ENCODE assay signal across 31 cellular contexts in genomic region chr2:219490186-219490585, GRCh38. TPM values are rescaled to one million over a fixed set of nuclear protein-coding genes. Genes with fewer than 3 reads are reported as not detected.
DNase-seq lines count a peak whose midpoint lies in the region; TF ChIP-seq lines count a peak whose summit lies in the region.
"Had no signal": no experiment of that assay in that cellular context is flagged by ENCODE, and none has a peak within 500 bp of the region (broad histone marks: within the 10 kb centered on the region; RNA-seq: fewer than 3 reads in every experiment).

No MANE protein-coding gene starts in this region.

- H3K23me2 ChIP-seq in H9 (ENCODE audit: insufficient read length, low read depth, low read length, poor library complexity, severe bottlenecking), result no peaks in the 10 kb centered on the region

- peaks cover 20% of the 10 kb centered on the region for H3K36me3 ChIP-seq in NT2/D1 (ENCODE audit: insufficient read depth, insufficient read length, low read length)
- peaks cover 21 to 81% (median 45%) of the 10 kb centered on the region in 4 donors for H3K36me3 ChIP-seq in sigmoid colon
- H3K36me3 ChIP-seq in vagina, result no peaks in the 10 kb centered on the region
- no peaks in the 10 kb centered on the region for H3K36me3 ChIP-seq in OCI-LY7 (ENCODE audit: insufficient read depth, low read length)
- H3K36me3 ChIP-seq: left lung had no signal

- H2BK12ac ChIP-seq in H9 (ENCODE audit: insufficient read length, low read depth, low read length), result no peak overlapping the region

- H3K4me3 Mint-ChIP-seq in H9, result no peak overlapping the region
- H3K4me3 Mint-ChIP-seq: activated CD8-positive, alpha-beta memory T cell treated with anti-CD3 and anti-CD28 coated beads, Interleukin-2, amount 10 ng/mL, durations not matched to agents 7 days and 5 days; activated naive CD4-positive, alpha-beta T cell treated with anti-CD3 and anti-CD28 coated beads, Interleukin-2, amount 50 U/mL, for 24 hours; CD4-positive, alpha-beta memory T cell; mesothelial cell of epicardium; nephron; T-helper 2 cell treated with Interferon-gamma antibody and Interleukin-4, amounts not matched to agents 5 μg/mL and 100 μg/mL, for 36 hours had no signal

- no peak overlapping the region for H3K4me3 ChIP-seq in NT2/D1 (ENCODE audit: insufficient read length, low read depth)
- no peak overlapping the region for H3K4me3 ChIP-seq in fibroblast of mammary gland (ENCODE audit: control insufficient read depth, low read depth, low read length)
- H3K4me3 ChIP-seq in sigmoid colon, result no peak overlapping the region
- H3K4me3 ChIP-seq in vagina, result no peak overlapping the region
- no peak overlapping the region for H3K4me3 ChIP-seq in OCI-LY7 (ENCODE audit: low read depth, low read length, poor library complexity, severe bottlenecking)
- H3K4me3 ChIP-seq: hepatocyte, left lung, stomach had no signal

- peaks cover 34 to 48% of the 10 kb centered on the region in 2 experiments for H3K4me1 Mint-ChIP-seq in H9
- H3K4me1 Mint-ChIP-seq: activated CD8-positive, alpha-beta memory T cell treated with anti-CD3 and anti-CD28 coated beads, Interleukin-2, amount 10 ng/mL, durations not matched to agents 7 days and 5 days; activated naive CD4-positive, alpha-beta T cell treated with anti-CD3 and anti-CD28 coated beads, Interleukin-2, amount 50 U/mL, for 24 hours had no signal

- H3K9me3 Mint-ChIP-seq in H9, result no peaks in the 10 kb centered on the region; a peak in 1 of 5 replicates
- H3K9me3 Mint-ChIP-seq: activated naive CD4-positive, alpha-beta T cell treated with anti-CD3 and anti-CD28 coated beads, Interleukin-2, amount 50 U/mL, for 24 hours; mesothelial cell of epicardium; nephron; T-helper 2 cell treated with Interferon-gamma antibody and Interleukin-4, amounts not matched to agents 5 μg/mL and 100 μg/mL, for 36 hours had no signal

- no peaks in the 10 kb centered on the region for H3K79me2 ChIP-seq in H9 (ENCODE audit: insufficient read depth, low read length)
- no peaks in the 10 kb centered on the region for H3K79me2 ChIP-seq in OCI-LY7 (ENCODE audit: insufficient read depth, low read depth, low read length)
- H3K79me2 ChIP-seq: hepatocyte, parathyroid adenoma had no signal

- H4K91ac ChIP-seq in H9 (ENCODE audit: insufficient read length, low read depth, low read length), result no peak overlapping the region

- POLR2A ChIA-PET in OCI-LY7 (lab: Charles Lee), result no interaction called here

- H3K27me3 ChIP-seq in H9 (ENCODE audit: insufficient read depth, low read length) (peaks cover 9% of the 10 kb centered on the region; the same call in 1 of the 2 replicates), NT2/D1 (ENCODE audit: insufficient read depth, insufficient read length) (peaks cover 56% of the 10 kb centered on the region), sigmoid colon (peaks cover 0 to 3% (median 0%) of the 10 kb centered on the region in 3 donors), vagina (no peaks in the 10 kb centered on the region)

- WGBS in H9 (ENCODE audit: extremely low coverage, insufficient read length, low lambda C conversion rate), result no CpG with 5 or more reads among the region's 23 CpGs
- 88% methylated on average over 23 of the region's 23 CpGs for WGBS in sigmoid colon, 2 donors

- H3K36me3 Mint-ChIP-seq in H9 (ENCODE audit: insufficient read depth in 1 of 3, low read depth in 3 of 3), result no peaks in the 10 kb centered on the region
- H3K36me3 Mint-ChIP-seq: activated CD8-positive, alpha-beta memory T cell treated with anti-CD3 and anti-CD28 coated beads, Interleukin-2, amount 10 ng/mL, durations not matched to agents 7 days and 5 days; activated naive CD4-positive, alpha-beta T cell treated with anti-CD3 and anti-CD28 coated beads, Interleukin-2, amount 50 U/mL, for 24 hours; CD4-positive, alpha-beta memory T cell; mesothelial cell of epicardium had no signal

- no peak overlapping the region for H2BK120ac ChIP-seq in H9 (ENCODE audit: low read depth, low read length, poor library complexity, severe bottlenecking)

- H2AFZ ChIP-seq in H9 (ENCODE audit: low read length), result no peak overlapping the region
- H2AFZ ChIP-seq in OCI-LY7 (ENCODE audit: low read length), result no peak overlapping the region
- H2AFZ ChIP-seq: hepatocyte, parathyroid adenoma had no signal

- no peak overlapping the region for H3K18ac ChIP-seq in H9 (ENCODE audit: insufficient read length, low read depth, low read length)

- no peak for TF ChIP-seq EP300 in sigmoid colon (IDR thresholded peaks at IDR 0.05)

- no peak overlapping the region for H3T11ph ChIP-seq in H9 (ENCODE audit: low read length)

- H3K9me3 ChIP-seq in H9 (ENCODE audit: control insufficient read depth, low read depth, low read length), result no peaks in the 10 kb centered on the region
- H3K9me3 ChIP-seq in NT2/D1 (ENCODE audit: insufficient read depth, low read length), result no peaks in the 10 kb centered on the region
- H3K9me3 ChIP-seq in sigmoid colon, result no peaks in the 10 kb centered on the region
- no peaks in the 10 kb centered on the region for H3K9me3 ChIP-seq in vagina
- no peaks in the 10 kb centered on the region for H3K9me3 ChIP-seq in OCI-LY7 (ENCODE audit: low read length)
- H3K9me3 ChIP-seq: left lung, stomach had no signal

- H3K56ac ChIP-seq in H9 (ENCODE audit: insufficient read length, low read depth, low read length), result no peak overlapping the region

- H3K27ac ChIP-seq in H9 (ENCODE audit: insufficient read length, low read depth, low read length) (no peak overlapping the region), sigmoid colon (peak overlapping the region in 3 of 4 donors; percentile 61 to 99 (median 99)), vagina (no peak overlapping the region), OCI-LY7 (ENCODE audit: low read depth, low read length, poor library complexity, severe bottlenecking) (no peak overlapping the region)
- H3K27ac ChIP-seq: foreskin keratinocyte, hepatocyte, left lung, parathyroid adenoma, VCaP had no signal

- TF ChIP-seq POLR2A in sigmoid colon (IDR thresholded peaks at IDR 0.05) (no peak), vagina (IDR thresholded peaks at IDR 0.05) (no peak)

- no peak overlapping the region for H3K27ac Mint-ChIP-seq in H9
- H3K27ac Mint-ChIP-seq: activated CD8-positive, alpha-beta memory T cell treated with anti-CD3 and anti-CD28 coated beads, Interleukin-2, amount 10 ng/mL, durations not matched to agents 7 days and 5 days; activated naive CD4-positive, alpha-beta T cell treated with anti-CD3 and anti-CD28 coated beads, Interleukin-2, amount 50 U/mL, for 24 hours; mesothelial cell of epicardium; nephron; T-helper 2 cell treated with Interferon-gamma antibody and Interleukin-4, amounts not matched to agents 5 μg/mL and 100 μg/mL, for 36 hours had no signal

- H3K9ac ChIP-seq in H9 (ENCODE audit: extremely low read depth, insufficient read length, low read length) (no peak overlapping the region), NT2/D1 (ENCODE audit: insufficient read length, low read depth) (peak overlapping the region; percentile 24)
- H3K9ac ChIP-seq: parathyroid adenoma had no signal

- no peaks in the 10 kb centered on the region for H3K79me1 ChIP-seq in H9 (ENCODE audit: insufficient read depth, low read depth, low read length, poor library complexity, severe bottlenecking)

- H2AK5ac ChIP-seq in H9 (ENCODE audit: insufficient read length, low read length), result no peak overlapping the region

- no peak overlapping the region for H2BK5ac ChIP-seq in H9 (ENCODE audit: insufficient read length, low read length)

- intact Hi-C loops in sigmoid colon (cut with DNase I) (no loop called here), vagina (cut with DNase I) (no loop called here), OCI-LY7 (cut with micrococcal nuclease; ENCODE audit: unreplicated experiment) (no loop called here)

- H3K4me1 ChIP-seq in H9 (ENCODE audit: insufficient read depth, low read length) (peaks cover 2% of the 10 kb centered on the region), NT2/D1 (ENCODE audit: insufficient read depth, insufficient read length) (peaks cover 13% of the 10 kb centered on the region), sigmoid colon (peaks cover 0 to 7% (median 6%) of the 10 kb centered on the region in 4 donors), vagina (no peaks in the 10 kb centered on the region), OCI-LY7 (ENCODE audit: insufficient read depth, low read length, poor library complexity, severe bottlenecking) (no peaks in the 10 kb centered on the region)
- H3K4me1 ChIP-seq: foreskin keratinocyte, left lung had no signal

- no peaks in the 10 kb centered on the region for H3K9me2 ChIP-seq in OCI-LY7 (ENCODE audit: insufficient read depth, low read length)

- H2BK15ac ChIP-seq in H9 (ENCODE audit: low read depth, low read length), result no peak overlapping the region

- no peak overlapping the region for H4K8ac ChIP-seq in H9 (replicated peaks; ENCODE audit: insufficient read length, low read depth, low read length)

- no TSS peak for BruUV-seq in OCI-LY7 (replicated peaks; lab: Mats Ljungman, UMichigan)

- peak; percentile 61 for TF ChIP-seq CTCF in H9 (conservative IDR thresholded peaks at IDR 0.05)
- peak; percentile 13 for TF ChIP-seq CTCF in fibroblast of mammary gland (conservative IDR thresholded peaks at IDR 0.05; ENCODE audit: control insufficient read depth, insufficient read depth, low read depth, low read length)
- peak in 1 of 4 experiments; percentile 26 for TF ChIP-seq CTCF in sigmoid colon (IDR thresholded peaks at IDR 0.05)
- no peak for TF ChIP-seq CTCF in vagina (IDR thresholded peaks at IDR 0.05)
- no peak for TF ChIP-seq CTCF in OCI-LY7 (conservative IDR thresholded peaks at IDR 0.05; ENCODE audit: low read length)

- DNase-seq in H9, result no peak
- DNase-seq in NT2/D1 (ENCODE audit: low read depth, low spot score), result no peak
- no peak for DNase-seq in fibroblast of mammary gland (ENCODE audit: low read depth)
- DNase-seq in sigmoid colon, result no peak
- no peak for DNase-seq in NCI-H146 (lab: John Stamatoyannopoulos, UW)
- DNase-seq in vagina (ENCODE audit: extremely low spot score in 2 of 2), result no peak
- no peak for DNase-seq in OCI-LY7 (ENCODE audit: low spot score)
- no peak for DNase-seq in NCI-H226
- DNase-seq: activated CD4-positive, alpha-beta T cell treated with anti-CD3 and anti-CD28 coated beads, Interleukin-2, amount 50 U/mL, for 1 hour; activated CD8-positive, alpha-beta memory T cell treated with anti-CD3 and anti-CD28 coated beads, Interleukin-2, amount 10 ng/mL, durations not matched to agents 7 days and 5 days; central memory CD4-positive, alpha-beta T cell; DMS153; foreskin keratinocyte; Kasumi-1; MV-4-11; NCI-H2171 treated with DMSO at 0.1 percent for 48 hours; NCI-H524 treated with DMSO at 0.1 percent for 48 hours; stimulated activated CD4-positive, alpha-beta T cell treated with anti-CD3 and anti-CD28 coated beads, Interleukin-15, amount 100 ng/mL, for 24 hours; stomach; trophoblast cell had no signal

- CTCF ChIA-PET in OCI-LY7 (lab: Charles Lee; ENCODE audit: unreplicated experiment), result no interaction called here

- no peak overlapping the region for H3K14ac ChIP-seq in H9 (ENCODE audit: insufficient read depth, low read length)

- no peak overlapping the region for H3K4ac ChIP-seq in H9 (ENCODE audit: low read depth, low read length)

- H3K4me2 ChIP-seq in H9 (ENCODE audit: insufficient read depth, insufficient read length, low read length) (no peak overlapping the region), OCI-LY7 (ENCODE audit: low read length) (no peak overlapping the region)
- H3K4me2 ChIP-seq: hepatocyte had no signal

- H4K20me1 ChIP-seq in H9 (ENCODE audit: control insufficient read depth, insufficient read depth, insufficient read length) (no peaks in the 10 kb centered on the region), OCI-LY7 (ENCODE audit: insufficient read depth, low read length) (no peaks in the 10 kb centered on the region)

- peaks cover 53% of the 10 kb centered on the region for H3K27me3 Mint-ChIP-seq in H9 (ENCODE audit: low read depth)

- no peak overlapping the region for H2BK20ac ChIP-seq in H9 (ENCODE audit: low read depth, low read length, poor library complexity, severe bottlenecking)

- H4K5ac ChIP-seq in H9 (ENCODE audit: insufficient read length, low read depth, low read length), result no peak overlapping the region

- no peak overlapping the region for H3K23ac ChIP-seq in H9 (ENCODE audit: insufficient read length, low read depth, low read length)

RNA-seq across cellular contexts. Expression of gene GMPPA, which starts 8.5 kb away (rescaled TPM):
- total RNA-seq in H9 (2021) (32.0 and 34.5 TPM in 2 replicates), sigmoid colon (10 to 100 TPM; 13.9 to 24.7 (median 21.3) TPM), vagina (35.4 TPM), OCI-LY7 (2022) (42.9 and 46.4 TPM in 2 replicates)
- 10 to 100 TPM; 42.6 to 52.8 (median 44.2) TPM for polyA plus RNA-seq in sigmoid colon
- 22.3 and 28.4 TPM in 2 replicates for total RNA-seq in OCI-LY7 (2014; rRNA removed; shearing (Covaris generic))

RNA-seq across cellular contexts. Expression of gene ASIC4, which starts 24.1 kb away (rescaled TPM):
- total RNA-seq in H9 (2021) (0.37 and 0.42 TPM in 2 replicates), sigmoid colon (under 1 TPM in 1 of 4 donors, not detected in 3; under 0.01 TPM), vagina (not detected), OCI-LY7 (2022) (0.74 and 0.96 TPM in 2 replicates)
- under 1 TPM in 1 of 3 donors, not detected in 2; 0.07 TPM for polyA plus RNA-seq in sigmoid colon
- total RNA-seq in OCI-LY7 (2014; rRNA removed; shearing (Covaris generic)), result 0.39 and 0.73 TPM in 2 replicates
- total RNA-seq: dermis microvascular lymphatic vessel endothelial cell, endothelial cell of umbilical vein, foreskin keratinocyte, hepatocyte, left lung had no signal
- polyA plus RNA-seq: CD4-positive, alpha-beta memory T cell; endothelial cell of umbilical vein; foreskin keratinocyte; hepatocyte; stomach had no signal

RNA-seq across cellular contexts. Expression of gene CHPF, which starts 53.4 kb away (rescaled TPM):
- 45.1 and 46.5 TPM in 2 replicates for total RNA-seq in H9 (2021)
- 10 to 100 TPM; 12.5 to 39.1 (median 23.5) TPM for total RNA-seq in sigmoid colon
- 10 to 100 TPM in 1 of 3 donors, 1 to 10 TPM in 2; 5.5 to 37.3 (median 6.6) TPM for polyA plus RNA-seq in sigmoid colon
- 41.5 TPM for total RNA-seq in vagina
- 14.5 and 24.1 TPM in 2 replicates for total RNA-seq in OCI-LY7 (2014; rRNA removed; shearing (Covaris generic))
- total RNA-seq in OCI-LY7 (2022), result 30.5 and 33.0 TPM in 2 replicates

RNA-seq across cellular contexts. Expression of gene TMEM198, which starts 53.6 kb away (rescaled TPM):
- total RNA-seq in H9 (2021) (7.7 and 8.8 TPM in 2 replicates), sigmoid colon (1 to 10 TPM in 3 of 4 donors, under 1 TPM in 1; 0.71 to 3.0 (median 1.6) TPM), vagina (1.5 TPM), OCI-LY7 (2022) (6.1 and 6.6 TPM in 2 replicates)
- polyA plus RNA-seq in sigmoid colon, result 1 to 10 TPM in 2 of 3 donors, not detected in 1; 1.2 to 3.9 TPM
- 1.4 and 2.5 TPM in 2 replicates for total RNA-seq in OCI-LY7 (2014; rRNA removed; shearing (Covaris generic))
- total RNA-seq: dermis microvascular lymphatic vessel endothelial cell, endothelial cell of umbilical vein had no signal
- polyA plus RNA-seq: CD4-positive, alpha-beta memory T cell; endothelial cell of umbilical vein had no signal

RNA-seq across cellular contexts. Expression of gene SPEG, which starts 55.5 kb away (rescaled TPM):
- total RNA-seq in H9 (2021) (23.7 and 25.2 TPM in 2 replicates), sigmoid colon (100 to 1,000 TPM; 123 to 321 (median 194) TPM), vagina (28.2 TPM), OCI-LY7 (2022) (0.35 and 0.46 TPM in 2 replicates)
- 10 to 100 TPM in 2 of 3 donors, 1 to 10 TPM in 1; 6.0 to 25.4 (median 13.4) TPM for polyA plus RNA-seq in sigmoid colon
- 0.13 TPM in 1 of 2 replicates, not detected in the other for total RNA-seq in OCI-LY7 (2014; rRNA removed; shearing (Covaris generic))

Comparison
In these comparisons a context has a peak if more than half of its experiments do, and no peak if none do; other contexts are left out.
1. H3K27ac ChIP-seq: peak in sigmoid colon (3 of 4); none in H9 (single experiment), vagina (single experiment) and OCI-LY7 (single experiment).
2. CTCF ChIP-seq: peak in H9 (single experiment) and fibroblast of mammary gland (single experiment); none in vagina (0 of 3) and OCI-LY7 (single experiment).